In the genomic region with DNA sequence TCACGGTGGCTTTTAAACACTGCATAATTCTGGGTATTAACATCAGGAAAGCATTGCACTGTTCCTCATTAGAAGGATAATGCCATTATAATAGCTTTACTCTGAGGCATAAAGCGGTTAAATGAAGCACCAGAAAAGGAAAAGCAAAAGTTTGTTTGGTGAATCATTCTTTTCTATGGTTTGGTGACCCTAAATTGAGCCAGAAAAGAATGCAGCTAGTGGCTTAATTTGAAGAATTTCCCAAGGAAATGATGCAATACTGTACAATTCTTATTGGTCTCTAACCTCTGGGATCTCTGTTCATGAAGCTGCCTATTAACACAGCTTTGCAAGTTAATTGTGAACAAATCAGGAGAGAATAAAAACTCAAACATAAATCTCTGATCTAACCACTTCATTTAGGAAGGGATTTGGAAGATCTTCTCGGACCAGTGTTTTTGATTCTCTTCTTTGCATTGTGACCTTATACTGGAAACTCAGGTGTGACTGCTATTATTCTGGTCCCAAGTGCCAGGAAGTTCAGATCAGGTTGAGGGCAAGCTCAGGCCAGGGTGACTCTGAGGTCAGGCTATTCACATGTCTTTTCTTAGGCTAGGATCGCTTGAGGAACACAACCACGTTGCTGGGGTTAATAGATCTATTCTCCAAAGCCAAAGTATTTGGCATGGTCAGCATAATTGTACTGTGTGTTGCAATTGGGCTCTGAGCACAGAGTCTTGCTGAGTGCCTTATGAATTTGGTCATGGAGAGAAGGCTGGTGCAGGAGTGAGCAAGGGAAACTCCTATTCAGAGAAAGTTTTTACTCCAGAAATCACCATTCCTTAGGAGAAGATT, we compare ENCODE assay signal across 10 cellular contexts. TPM values are rescaled to one million over a fixed set of nuclear protein-coding genes. Genes with fewer than 3 reads are reported as not detected.
DNase-seq lines count a peak whose midpoint lies in the region; ATAC-seq and TF ChIP-seq lines count a peak whose summit lies in the region.
"Had no signal": no experiment of that assay in that cellular context is flagged by ENCODE, and none has a peak within 500 bp of the region (broad histone marks: within the 10 kb centered on the region; RNA-seq: fewer than 3 reads in every experiment).

No MANE protein-coding gene starts in this region.

- H3K9me3 ChIP-seq in HAP-1 (no peaks in the 10 kb centered on the region), SJSA1 (replicated peaks) (no peaks in the 10 kb centered on the region; the same call in 1 of the 2 replicates), skeletal muscle satellite cell (replicated peaks; ENCODE audit: low read length) (no peaks in the 10 kb centered on the region)

- in situ Hi-C loops in HAP-1 (cut with MboI; ENCODE audit: low sequenced_read_pairs), result no loop called here

- peaks cover 24% of the 10 kb centered on the region for H3K4me1 ChIP-seq in HAP-1
- peaks cover 66% of the 10 kb centered on the region for H3K4me1 ChIP-seq in SJSA1 (replicated peaks)
- peaks cover 36% of the 10 kb centered on the region for H3K4me1 ChIP-seq in skeletal muscle satellite cell (ENCODE audit: control insufficient read depth, insufficient read depth, low read length)

- DNase-seq in HAP-1 (ENCODE audit: low spot score in 2 of 2) (peak; percentile 43 to 91), SJSA1 (ENCODE audit: low read depth in 1 of 2, low spot score in 2 of 2) (peak in 1 of 2 experiments; percentile 89), fibroblast of pulmonary artery (ENCODE audit: low read depth) (peak; percentile 92)
- DNase-seq in stimulated activated naive CD4-positive, alpha-beta T cell (lab: John Stamatoyannopoulos, UW), result no peak
- DNase-seq in naive thymus-derived CD8-positive, alpha-beta T cell, result no peak
- DNase-seq: SHP77; stimulated activated CD4-positive, alpha-beta T cell treated with anti-CD3 and anti-CD28 coated beads, Interleukin-4, amount 100 ng/mL, for 1 hour had no signal

- POLR2A ChIA-PET in naive thymus-derived CD8-positive, alpha-beta T cell (lab: Charles Lee), result no interaction called here

- H3K27ac ChIP-seq in SJSA1, result peak overlapping the region; percentile 82

- H3K27ac Mint-ChIP-seq in naive thymus-derived CD8-positive, alpha-beta T cell, result no peak overlapping the region

- H3K36me3 Mint-ChIP-seq in naive thymus-derived CD8-positive, alpha-beta T cell, result peaks cover 0 to 4% (median 0%) of the 10 kb centered on the region in 3 donors

- peaks cover 0 to 8% (median 2%) of the 10 kb centered on the region in 5 donors for H3K27me3 Mint-ChIP-seq in naive thymus-derived CD8-positive, alpha-beta T cell

- H3K4me3 ChIP-seq in HAP-1 (no peak overlapping the region), SJSA1 (no peak overlapping the region), fibroblast of pulmonary artery (replicated peaks; ENCODE audit: low read depth, low read length) (no peak overlapping the region), skeletal muscle satellite cell (ENCODE audit: low read length) (peak overlapping the region; percentile 37)

- H3K27me3 ChIP-seq in HAP-1 (ENCODE audit: low read depth) (no peaks in the 10 kb centered on the region), SJSA1 (replicated peaks) (no peaks in the 10 kb centered on the region), skeletal muscle satellite cell (ENCODE audit: control insufficient read depth, insufficient read depth, low read length) (no peaks in the 10 kb centered on the region)

- H3K4me1 Mint-ChIP-seq in naive thymus-derived CD8-positive, alpha-beta T cell, result peaks cover 5 to 12% (median 10%) of the 10 kb centered on the region in 4 donors

- H3K36me3 ChIP-seq in HAP-1 (replicated peaks) (no peaks in the 10 kb centered on the region), SJSA1 (no peaks in the 10 kb centered on the region), skeletal muscle satellite cell (ENCODE audit: insufficient read depth, low read length) (no peaks in the 10 kb centered on the region)

- no peak for TF ChIP-seq CTCF in fibroblast of pulmonary artery (IDR thresholded peaks at IDR 0.05; ENCODE audit: low read length, missing control alignments)

- H3K4me2 ChIP-seq in skeletal muscle satellite cell (ENCODE audit: low read length), result peak overlapping the region; percentile 69

- peak overlapping the region; percentile 73 for H3K9ac ChIP-seq in skeletal muscle satellite cell (ENCODE audit: low read depth, low read length)

- no peak overlapping the region for H3K4me3 Mint-ChIP-seq in naive thymus-derived CD8-positive, alpha-beta T cell

- H3K9me3 Mint-ChIP-seq in naive thymus-derived CD8-positive, alpha-beta T cell, result peaks cover 0 to 5% (median 0%) of the 10 kb centered on the region in 9 donors

- ATAC-seq in HG03520 (IDR thresholded peaks at IDR 0.05; ENCODE audit: unreplicated experiment) (no peak), GM18868 (IDR thresholded peaks at IDR 0.05; ENCODE audit: unreplicated experiment) (no peak)
- no peak for ATAC-seq in naive thymus-derived CD8-positive, alpha-beta T cell

RNA-seq across cellular contexts. Expression of gene DLG1, which starts 11.3 kb away (rescaled TPM):
- total RNA-seq in SJSA1 (2014; rRNA removed; shearing (Covaris generic)), result 51.6 and 81.2 TPM in 2 replicates
- 31.5 and 37.5 TPM in 2 replicates for total RNA-seq in skeletal muscle satellite cell (2012; rRNA removed)
- 10 to 100 TPM; 86.5 to 87.1 TPM for total RNA-seq in naive thymus-derived CD8-positive, alpha-beta T cell
- 10 to 100 TPM; 23.5 to 28.5 (median 25.8) TPM for polyA plus RNA-seq in naive thymus-derived CD8-positive, alpha-beta T cell

Comparison
In these comparisons a context has a peak if more than half of its experiments do, and no peak if none do; other contexts are left out.
1. DNase-seq: peak in HAP-1 (2 of 2) and fibroblast of pulmonary artery (single experiment); none in stimulated activated naive CD4-positive, alpha-beta T cell (0 of 6) and naive thymus-derived CD8-positive, alpha-beta T cell (0 of 10).